ENCODE assay signal across 12 cellular contexts in genomic region chrX:39766085-39766726, GRCh38.
DNase-seq lines count a peak whose midpoint lies in the region; ATAC-seq and TF ChIP-seq lines count a peak whose summit lies in the region.
"Had no signal": no experiment of that assay in that cellular context is flagged by ENCODE, and none has a peak within 500 bp of the region (broad histone marks: within the 10 kb centered on the region; RNA-seq: fewer than 3 reads in every experiment).

No MANE protein-coding gene starts in this region.

- no peaks in the 10 kb centered on the region for H3K36me3 ChIP-seq in BLaER1 treated with 17β-estradiol and CSF1 and Interleukin-3, amounts not matched to agents 10 nM and 100 nM
- H3K36me3 ChIP-seq in GM23338 (ENCODE audit: insufficient read depth) (no peaks in the 10 kb centered on the region), HAP-1 (replicated peaks) (no peaks in the 10 kb centered on the region)
- H3K36me3 ChIP-seq: colonic mucosa had no signal

- peaks cover 4 to 45% (median 22%) of the 10 kb centered on the region in 10 experiments for H3K4me1 ChIP-seq in BLaER1 treated with 17β-estradiol and CSF1 and Interleukin-3, amounts not matched to agents 10 nM and 100 nM
- H3K4me1 ChIP-seq in GM23338 (ENCODE audit: insufficient read depth) (peaks cover 4% of the 10 kb centered on the region; the same call in 1 of the 2 replicates), HAP-1 (no peaks in the 10 kb centered on the region)
- H3K4me1 ChIP-seq: colonic mucosa had no signal

- H3K4me1 Mint-ChIP-seq in GM23338 = peaks cover 38% of the 10 kb centered on the region
- H3K4me1 Mint-ChIP-seq in activated T-cell treated with anti-CD3 and anti-CD28 coated beads, Interleukin-2, amount 50 U/mL, for 72 hours (ENCODE audit: low read depth) = peaks cover 46% of the 10 kb centered on the region

- H3K9me3 ChIP-seq in BLaER1 treated with 17β-estradiol and CSF1 and Interleukin-3, amounts not matched to agents 10 nM and 100 nM (replicated peaks in 1 of 11) = no peaks in the 10 kb centered on the region
- no peaks in the 10 kb centered on the region for H3K9me3 ChIP-seq in HAP-1
- H3K9me3 ChIP-seq: colonic mucosa had no signal

- no peak overlapping the region for H3K4me3 ChIP-seq in BLaER1 treated with 17β-estradiol and CSF1 and Interleukin-3, amounts not matched to agents 10 nM and 100 nM
- no peak overlapping the region for H3K4me3 ChIP-seq in GM23338
- no peak overlapping the region for H3K4me3 ChIP-seq in HAP-1
- H3K4me3 ChIP-seq: colonic mucosa had no signal

- H3K9me3 Mint-ChIP-seq in GM23338 = no peaks in the 10 kb centered on the region
- peaks cover 2% of the 10 kb centered on the region in 2 donors for H3K9me3 Mint-ChIP-seq in activated T-cell treated with anti-CD3 and anti-CD28 coated beads, Interleukin-2, amount 50 U/mL, for 72 hours
- H3K9me3 Mint-ChIP-seq: HFFc6 had no signal

- H3K9ac ChIP-seq in BLaER1 treated with 17β-estradiol and CSF1 and Interleukin-3, amounts not matched to agents 10 nM and 100 nM = no peak overlapping the region

- H3K79me2 ChIP-seq in GM23338 (replicated peaks; ENCODE audit: insufficient read depth) = no peaks in the 10 kb centered on the region

- H3K4me3 Mint-ChIP-seq in GM23338 = no peak overlapping the region
- H3K4me3 Mint-ChIP-seq in activated T-cell treated with anti-CD3 and anti-CD28 coated beads, Interleukin-2, amount 50 U/mL, for 72 hours = peak overlapping the region; percentile 48 to 76
- H3K4me3 Mint-ChIP-seq: HFFc6 had no signal

- no peak overlapping the region for H3K27ac ChIP-seq in BLaER1 treated with 17β-estradiol and CSF1 and Interleukin-3, amounts not matched to agents 10 nM and 100 nM
- H3K27ac ChIP-seq in GM23338 (ENCODE audit: low read depth) = no peak overlapping the region
- H3K27ac ChIP-seq: colonic mucosa had no signal

- in situ Hi-C loops in HAP-1 (cut with MboI; ENCODE audit: low sequenced_read_pairs) = no loop called here

- H3K27me3 ChIP-seq in BLaER1 treated with 17β-estradiol and CSF1 and Interleukin-3, amounts not matched to agents 10 nM and 100 nM = no peaks in the 10 kb centered on the region
- no peaks in the 10 kb centered on the region for H3K27me3 ChIP-seq in GM23338 (ENCODE audit: insufficient read depth)
- H3K27me3 ChIP-seq in HAP-1 (ENCODE audit: low read depth) = no peaks in the 10 kb centered on the region
- H3K27me3 ChIP-seq: colonic mucosa had no signal

- no peaks in the 10 kb centered on the region; the same call in 2 of the 3 replicates for H3K36me3 Mint-ChIP-seq in GM23338 (ENCODE audit: low read depth)
- H3K36me3 Mint-ChIP-seq in activated T-cell treated with anti-CD3 and anti-CD28 coated beads, Interleukin-2, amount 50 U/mL, for 72 hours (ENCODE audit: insufficient read depth in 2 of 2) = peaks cover 0 to 4% of the 10 kb centered on the region in 2 donors

- H2AFZ ChIP-seq in GM23338 = 0 out of 2 replicates have a peak overlapping the region, but pooled peaks have one; percentile 28

- peak; percentile 42; the same call in 2 of the 3 replicates for ATAC-seq in GM23338
- peak; percentile 91 to 93 for ATAC-seq in activated T-cell treated with anti-CD3 and anti-CD28 coated beads, Interleukin-2, amount 50 U/mL, for 72 hours (replicated peaks in 1 of 2)
- ATAC-seq in esophagus mucosa = peak; percentile 74
- ATAC-seq in GM19035 (IDR thresholded peaks at IDR 0.05; ENCODE audit: unreplicated experiment) = no peak
- no peak for ATAC-seq in HG03175 (IDR thresholded peaks at IDR 0.05; ENCODE audit: unreplicated experiment)

- TF ChIP-seq CTCF in GM23338 (conservative IDR thresholded peaks at IDR 0.05; ENCODE audit: low read depth in 2 of 2) = no peak

- peak overlapping the region in 7 of 11 experiments; percentile 20 to 35 (median 28); a peak in 11 of 22 replicates for H3K4me2 ChIP-seq in BLaER1 treated with 17β-estradiol and CSF1 and Interleukin-3, amounts not matched to agents 10 nM and 100 nM
- H3K4me2 ChIP-seq in GM23338 = no peak overlapping the region

- H3K27ac Mint-ChIP-seq in GM23338 = no peak overlapping the region
- peak overlapping the region; percentile 67 for H3K27ac Mint-ChIP-seq in activated T-cell treated with anti-CD3 and anti-CD28 coated beads, Interleukin-2, amount 50 U/mL, for 72 hours
- H3K27ac Mint-ChIP-seq: HFFc6 had no signal

- H3K27me3 Mint-ChIP-seq in GM23338 (ENCODE audit: insufficient read depth, low read depth, poor library complexity) = peaks cover 8% of the 10 kb centered on the region
- H3K27me3 Mint-ChIP-seq in activated T-cell treated with anti-CD3 and anti-CD28 coated beads, Interleukin-2, amount 50 U/mL, for 72 hours (ENCODE audit: low read depth) = peaks cover 7% of the 10 kb centered on the region

- no peak for DNase-seq in GM23338 (ENCODE audit: low spot score)
- DNase-seq in activated T-cell treated with anti-CD3 and anti-CD28 coated beads, Interleukin-2, amount 50 U/mL, for 72 hours = peak in 1 of 2 donors; percentile 13
- DNase-seq in effector CD4-positive, alpha-beta T cell = no peak
- no peak for DNase-seq in HAP-1 (ENCODE audit: low spot score in 2 of 2)
- DNase-seq: colonic mucosa, HFFc6, NCI-H82, Right ventricle myocardium superior had no signal

- H4K20me1 ChIP-seq in BLaER1 treated with 17β-estradiol and CSF1 and Interleukin-3, amounts not matched to agents 10 nM and 100 nM = no peaks in the 10 kb centered on the region
- H4K20me1 ChIP-seq in GM23338 (replicated peaks; ENCODE audit: insufficient read depth) = no peaks in the 10 kb centered on the region

- H3F3A ChIP-seq in GM23338 (replicated peaks; ENCODE audit: low read depth) = no peaks in the 10 kb centered on the region; the same call in 1 of the 2 replicates

- H3K9me2 ChIP-seq in GM23338 (ENCODE audit: insufficient read depth) = no peaks in the 10 kb centered on the region

TF ChIP-seq in GM23338, 12 proteins besides CTCF, POLR2A, EP300 and RAD21 (continues in another document):
- TF ChIP-seq STAT1 (IDR thresholded peaks at IDR 0.05; ENCODE audit: unreplicated experiment) = no peak
- no peak for TF ChIP-seq EZH2 (IDR thresholded peaks at IDR 0.05; ENCODE audit: low read depth, unreplicated experiment)
- TF ChIP-seq, protein P1, sequence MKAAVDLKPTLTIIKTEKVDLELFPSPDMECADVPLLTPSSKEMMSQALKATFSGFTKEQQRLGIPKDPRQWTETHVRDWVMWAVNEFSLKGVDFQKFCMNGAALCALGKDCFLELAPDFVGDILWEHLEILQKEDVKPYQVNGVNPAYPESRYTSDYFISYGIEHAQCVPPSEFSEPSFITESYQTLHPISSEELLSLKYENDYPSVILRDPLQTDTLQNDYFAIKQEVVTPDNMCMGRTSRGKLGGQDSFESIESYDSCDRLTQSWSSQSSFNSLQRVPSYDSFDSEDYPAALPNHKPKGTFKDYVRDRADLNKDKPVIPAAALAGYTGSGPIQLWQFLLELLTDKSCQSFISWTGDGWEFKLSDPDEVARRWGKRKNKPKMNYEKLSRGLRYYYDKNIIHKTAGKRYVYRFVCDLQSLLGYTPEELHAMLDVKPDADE (IDR thresholded peaks at IDR 0.05) = no peak
- no peak for TF ChIP-seq POLR2AphosphoS5 (IDR thresholded peaks at IDR 0.05; ENCODE audit: low read depth)
- TF ChIP-seq NANOG (IDR thresholded peaks at IDR 0.05; ENCODE audit: borderline replicate concordance) = no peak
- no peak for TF ChIP-seq EZH2phosphoT487 (IDR thresholded peaks at IDR 0.05; ENCODE audit: unreplicated experiment)
- no peak for TF ChIP-seq CREB1 (CRISPR knock-in tag; IDR thresholded peaks at IDR 0.05; ENCODE audit: low read depth)
- TF ChIP-seq, protein P2, sequence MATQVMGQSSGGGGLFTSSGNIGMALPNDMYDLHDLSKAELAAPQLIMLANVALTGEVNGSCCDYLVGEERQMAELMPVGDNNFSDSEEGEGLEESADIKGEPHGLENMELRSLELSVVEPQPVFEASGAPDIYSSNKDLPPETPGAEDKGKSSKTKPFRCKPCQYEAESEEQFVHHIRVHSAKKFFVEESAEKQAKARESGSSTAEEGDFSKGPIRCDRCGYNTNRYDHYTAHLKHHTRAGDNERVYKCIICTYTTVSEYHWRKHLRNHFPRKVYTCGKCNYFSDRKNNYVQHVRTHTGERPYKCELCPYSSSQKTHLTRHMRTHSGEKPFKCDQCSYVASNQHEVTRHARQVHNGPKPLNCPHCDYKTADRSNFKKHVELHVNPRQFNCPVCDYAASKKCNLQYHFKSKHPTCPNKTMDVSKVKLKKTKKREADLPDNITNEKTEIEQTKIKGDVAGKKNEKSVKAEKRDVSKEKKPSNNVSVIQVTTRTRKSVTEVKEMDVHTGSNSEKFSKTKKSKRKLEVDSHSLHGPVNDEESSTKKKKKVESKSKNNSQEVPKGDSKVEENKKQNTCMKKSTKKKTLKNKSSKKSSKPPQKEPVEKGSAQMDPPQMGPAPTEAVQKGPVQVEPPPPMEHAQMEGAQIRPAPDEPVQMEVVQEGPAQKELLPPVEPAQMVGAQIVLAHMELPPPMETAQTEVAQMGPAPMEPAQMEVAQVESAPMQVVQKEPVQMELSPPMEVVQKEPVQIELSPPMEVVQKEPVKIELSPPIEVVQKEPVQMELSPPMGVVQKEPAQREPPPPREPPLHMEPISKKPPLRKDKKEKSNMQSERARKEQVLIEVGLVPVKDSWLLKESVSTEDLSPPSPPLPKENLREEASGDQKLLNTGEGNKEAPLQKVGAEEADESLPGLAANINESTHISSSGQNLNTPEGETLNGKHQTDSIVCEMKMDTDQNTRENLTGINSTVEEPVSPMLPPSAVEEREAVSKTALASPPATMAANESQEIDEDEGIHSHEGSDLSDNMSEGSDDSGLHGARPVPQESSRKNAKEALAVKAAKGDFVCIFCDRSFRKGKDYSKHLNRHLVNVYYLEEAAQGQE (IDR thresholded peaks at IDR 0.05; ENCODE audit: unreplicated experiment) = no peak

Comparison
In these comparisons a context has a peak if more than half of its experiments do, and no peak if none do; other contexts are left out.
1. ATAC-seq: peak in GM23338 (single experiment), activated T-cell treated with anti-CD3 and anti-CD28 coated beads, Interleukin-2, amount 50 U/mL, for 72 hours (2 of 2) and esophagus mucosa (single experiment); none in GM19035 (single experiment) and HG03175 (single experiment).